Comparison of ENCODE assay signal across 8 cellular contexts in genomic region chrX:137969191-137969590, GRCh38.
"Had no signal": no experiment of that assay in that cellular context is flagged by ENCODE, and none has a peak within 500 bp of the region (broad histone marks: within the 10 kb centered on the region; RNA-seq: fewer than 3 reads in every experiment).

No MANE protein-coding gene starts in this region.

- H3K4me2 ChIP-seq: KMS-11 had no signal

- ATAC-seq: HepG2, K562 had no signal

- FAIRE-seq: HepG2, HTR-8/SVneo, K562 had no signal

- H3K4me3 ChIP-seq: K562 had no signal

- DNase-seq: IMR-90, KBM-7, KG1 had no signal

- H3K9ac ChIP-seq: KMS-11 had no signal

- H3K27ac ChIP-seq: HL-60, KMS-11 had no signal
